In the genomic region with DNA sequence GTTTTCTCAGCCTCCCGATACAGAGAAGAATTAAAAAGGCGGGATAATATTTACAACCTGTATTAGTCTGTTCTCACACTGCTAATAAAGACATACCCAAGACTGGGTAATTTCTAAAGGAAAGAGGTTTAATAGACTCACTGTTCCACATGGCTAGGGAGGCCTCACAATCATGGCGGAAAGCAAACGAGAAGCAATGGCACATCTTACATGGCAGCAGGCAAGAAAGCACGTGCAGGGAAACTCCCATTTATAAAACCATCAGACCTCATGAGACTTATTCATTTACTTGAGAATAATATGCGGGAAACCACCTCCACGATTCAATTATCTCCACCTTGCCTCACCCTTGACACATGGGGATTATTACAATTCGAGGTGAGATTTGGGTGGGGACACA, we compare ENCODE assay signal across 9 cellular contexts. TPM values are rescaled to one million over a fixed set of nuclear protein-coding genes. Genes with fewer than 3 reads are reported as not detected.
"Had no signal": no experiment of that assay in that cellular context is flagged by ENCODE, and none has a peak within 500 bp of the region (broad histone marks: within the 10 kb centered on the region; RNA-seq: fewer than 3 reads in every experiment).

No MANE protein-coding gene starts in this region.

- H3K4me3 Mint-ChIP-seq: H9, IgD-negative memory B cell had no signal

- H3K9me3 Mint-ChIP-seq: IgD-negative memory B cell had no signal

- H3K36me3 Mint-ChIP-seq: IgD-negative memory B cell had no signal

- FAIRE-seq: H54, HepG2 had no signal

- H3K27ac Mint-ChIP-seq: IgD-negative memory B cell had no signal

- ATAC-seq: HepG2 had no signal

- H3K27ac ChIP-seq: HL-60 had no signal

- DNase-seq: GOT3, H9, HCEC 1CT, KG1 had no signal

RNA-seq across cellular contexts. Expression of gene RPL39L, which starts 27.5 kb away (rescaled TPM):
- total RNA-seq: HepG2, HT1080 had no signal
- polyA plus RNA-seq: HepG2 had no signal

RNA-seq across cellular contexts. Expression of gene RTP1, which starts 30.5 kb away (rescaled TPM):
- total RNA-seq: HepG2, HT1080 had no signal
- polyA plus RNA-seq: HepG2, IgD-negative memory B cell had no signal
